ENCODE assay signal across 23 cellular contexts in genomic region chr22:47692811-47693210, GRCh38.
"Had no signal": no experiment of that assay in that cellular context is flagged by ENCODE, and none has a peak within 500 bp of the region (broad histone marks: within the 10 kb centered on the region; RNA-seq: fewer than 3 reads in every experiment).

No MANE protein-coding gene starts in this region.

- H3K36me3 Mint-ChIP-seq: activated CD4-positive, alpha-beta memory T cell treated with anti-CD3 and anti-CD28 coated beads for 36 hours; activated naive CD4-positive, alpha-beta T cell treated with anti-CD3 and anti-CD28 coated beads, Interleukin-2, amount 50 U/mL, for 72 hours; brain had no signal

- DNase-seq: activated B cell treated with CpG ODN at 0.5 μM for 24 hours; activated CD4-positive, alpha-beta memory T cell treated with anti-CD3 and anti-CD28 coated beads for 36 hours; activated CD4-positive, alpha-beta T cell treated with anti-CD3 and anti-CD28 coated beads for 1 hour; activated CD4-positive, alpha-beta T cell treated with anti-CD3 and anti-CD28 coated beads, Interleukin-2, amount 10 ng/mL, durations not matched to agents 24 days and 14 days; activated CD8-positive, alpha-beta memory T cell treated with anti-CD3 and anti-CD28 coated beads for 24 hours; activated effector memory CD4-positive, alpha-beta T cell treated with anti-CD3 and anti-CD28 coated beads, Interleukin-2, amount 50 U/mL, for 16 hours; activated naive CD4-positive, alpha-beta T cell treated with Interleukin-2 at 50 U/mL for 16 hours; activated naive CD8-positive, alpha-beta T cell treated with anti-CD3 and anti-CD28 coated beads, Interleukin-2, amount 50 U/mL, for 24 hours; activated T-cell treated with anti-CD3 and anti-CD28 coated beads, Interleukin-2, amount 50 U/mL, for 4 hours; amniotic stem cell; Karpas-422; NCI-H1930; NCI-H446; NCI-H526; PC-3; SHP77; T-helper 17 cell; T-helper 9 cell had no signal

- H3K27ac ChIP-seq: cardiac muscle cell, SJSA1 had no signal

- H3K27me3 ChIP-seq: cardiac muscle cell, SJSA1 had no signal

- H3K4me3 ChIP-seq: cardiac muscle cell, K562, SJSA1 had no signal

- H3K4me1 ChIP-seq: SJSA1 had no signal

- H3K9me3 Mint-ChIP-seq: activated B cell treated with CpG ODN at 0.5 μM for 24 hours; activated CD4-positive, alpha-beta memory T cell treated with anti-CD3 and anti-CD28 coated beads for 36 hours; activated CD4-positive, alpha-beta T cell treated with anti-CD3 and anti-CD28 coated beads, Interleukin-2, amount 10 ng/mL, durations not matched to agents 24 days and 14 days; activated naive CD4-positive, alpha-beta T cell treated with anti-CD3 and anti-CD28 coated beads, Interleukin-2, amount 50 U/mL, for 72 hours; activated naive CD8-positive, alpha-beta T cell treated with anti-CD3 and anti-CD28 coated beads, Interleukin-2, amount 50 U/mL, for 24 hours; activated T-cell treated with anti-CD3 and anti-CD28 coated beads, Interleukin-2, amount 50 U/mL, for 4 hours had no signal

- H3K36me3 ChIP-seq: cardiac muscle cell, SJSA1 had no signal

- H3K9me3 ChIP-seq: SJSA1 had no signal

- H3K27ac Mint-ChIP-seq: activated B cell treated with CpG ODN at 0.5 μM for 24 hours; activated CD4-positive, alpha-beta memory T cell treated with anti-CD3 and anti-CD28 coated beads for 36 hours; activated CD4-positive, alpha-beta T cell treated with anti-CD3 and anti-CD28 coated beads, Interleukin-2, amount 10 ng/mL, durations not matched to agents 24 days and 14 days; activated naive CD4-positive, alpha-beta T cell treated with anti-CD3 and anti-CD28 coated beads, Interleukin-2, amount 50 U/mL, for 72 hours; activated naive CD8-positive, alpha-beta T cell treated with anti-CD3 and anti-CD28 coated beads, Interleukin-2, amount 50 U/mL, for 24 hours; brain; T-helper 17 cell had no signal

- H3K27me3 Mint-ChIP-seq: activated B cell treated with CpG ODN at 0.5 μM for 24 hours; activated naive CD8-positive, alpha-beta T cell treated with anti-CD3 and anti-CD28 coated beads, Interleukin-2, amount 50 U/mL, for 24 hours had no signal

- H3K4me1 Mint-ChIP-seq: activated B cell treated with CpG ODN at 0.5 μM for 24 hours; activated CD4-positive, alpha-beta T cell treated with anti-CD3 and anti-CD28 coated beads, Interleukin-2, amount 10 ng/mL, durations not matched to agents 24 days and 14 days; activated naive CD8-positive, alpha-beta T cell treated with anti-CD3 and anti-CD28 coated beads, Interleukin-2, amount 50 U/mL, for 24 hours; brain had no signal

- H3K4me3 Mint-ChIP-seq: activated B cell treated with CpG ODN at 0.5 μM for 24 hours; activated CD4-positive, alpha-beta memory T cell treated with anti-CD3 and anti-CD28 coated beads for 36 hours; activated CD4-positive, alpha-beta T cell treated with anti-CD3 and anti-CD28 coated beads, Interleukin-2, amount 10 ng/mL, durations not matched to agents 24 days and 14 days; activated naive CD8-positive, alpha-beta T cell treated with anti-CD3 and anti-CD28 coated beads, Interleukin-2, amount 50 U/mL, for 24 hours; activated T-cell treated with anti-CD3 and anti-CD28 coated beads, Interleukin-2, amount 50 U/mL, for 4 hours; brain; T-helper 17 cell had no signal
